In genomic region chr2:204544961-204545860, GRCh38 we compare ENCODE assay signal across 8 cellular contexts. TPM values are rescaled to one million over a fixed set of nuclear protein-coding genes. Genes with fewer than 3 reads are reported as not detected.
A peak's percentile ranks its signal among the peaks of the same experiment; 100 is the strongest.
DNase-seq lines count a peak whose midpoint lies in the region; ATAC-seq and TF ChIP-seq lines count a peak whose summit lies in the region.

PARD3B (plus strand) TSS chr2:204545475; CDS start chr2:204546000, 525 bp downstream.

- peak; percentile 78 for ATAC-seq in GM19463 (IDR thresholded peaks at IDR 0.05; ENCODE audit: unreplicated experiment)

- H3K36me3 ChIP-seq in SJCRH30 = no peaks in the 10 kb centered on the region
- no peaks in the 10 kb centered on the region for H3K36me3 ChIP-seq in rectal smooth muscle tissue (ENCODE audit: control insufficient read depth, insufficient read depth, low read length)

- no peak within 1 kb of the TSS for H3K27ac ChIP-seq in HL-60 (replicated peaks)
- peak within 1 kb of the TSS; percentile 30; the same call in 1 of the 2 replicates for H3K27ac ChIP-seq in SJCRH30
- peak within 1 kb of the TSS; percentile 86 for H3K27ac ChIP-seq in rectal smooth muscle tissue (ENCODE audit: low read depth, low read length)

- no peaks in the 10 kb centered on the region for H3K27me3 Mint-ChIP-seq in MCF 10A (ENCODE audit: insufficient read depth, unreplicated experiment)

- intact Hi-C loops in MCF 10A (cut with micrococcal nuclease) = loop anchor here (2.0 to 10.0 kb wide), 4 partner anchors 93 to 1140 kb away; partner anchors contain the start of gene NRP2

- TF ChIP-seq CTCF in HL-60 (IDR thresholded peaks at IDR 0.05; ENCODE audit: insufficient read depth, low read length) (no peak), MCF 10A (IDR thresholded peaks at IDR 0.05; ENCODE audit: unreplicated experiment) (no peak)

- CTCF ChIA-PET in MCF 10A (lab: Yijun Ruan, JAX) = interaction anchor here (0.6 to 1.7 kb wide), 12 partner anchors 12 to 1418 kb away, joined by 3 to 8 read pairs (median 3); no protein-coding TSS in a partner anchor

- peak within 1 kb of the TSS; percentile 38 for H3K4me3 ChIP-seq in HL-60 (replicated peaks; ENCODE audit: insufficient read depth, low read length)
- peak within 1 kb of the TSS; percentile 85 for H3K4me3 ChIP-seq in SJCRH30
- H3K4me3 ChIP-seq in rectal smooth muscle tissue (ENCODE audit: low read length) = peak within 1 kb of the TSS; percentile 90

- H3K27ac Mint-ChIP-seq in MCF 10A (ENCODE audit: low read depth, unreplicated experiment) = peak within 1 kb of the TSS; percentile 88

- peak within 1 kb of the TSS; percentile 46 for H3K9ac ChIP-seq in rectal smooth muscle tissue (ENCODE audit: low read length)

- H3K9me3 Mint-ChIP-seq in MCF 10A (ENCODE audit: unreplicated experiment) = no peaks in the 10 kb centered on the region

- H3K4me3 Mint-ChIP-seq in MCF 10A (ENCODE audit: unreplicated experiment) = peak within 1 kb of the TSS; percentile 88

- DNase-seq in C1 segment of cervical spinal cord (lab: John Stamatoyannopoulos, UW) (peak in 9 of 14 donors; percentile 10 to 65 (median 44)), HL-60 (ENCODE audit: low read depth in 1 of 2, low spot score in 1 of 2) (no peak), SJCRH30 (peak; percentile 61 to 72), MCF 10A (ENCODE audit: unreplicated experiment) (peak; percentile 66), iPS DF 19.7 (ENCODE audit: low read depth, low spot score) (peak; percentile 20), superior temporal gyrus (ENCODE audit: extremely low spot score) (no peak)

- BruUV-seq in MCF 10A (replicated peaks; lab: Mats Ljungman, UMichigan) = no TSS peak

- H3K9me3 ChIP-seq in SJCRH30 (replicated peaks) = no peaks in the 10 kb centered on the region

- H3K27me3 ChIP-seq in HL-60 (ENCODE audit: insufficient read depth, poor library complexity, severe bottlenecking) (peaks cover 23% of the 10 kb centered on the region), SJCRH30 (no peaks in the 10 kb centered on the region), rectal smooth muscle tissue (ENCODE audit: control insufficient read depth, insufficient read depth, low read length) (no peaks in the 10 kb centered on the region)

- H3K36me3 Mint-ChIP-seq in MCF 10A (ENCODE audit: insufficient read depth, unreplicated experiment) = no peaks in the 10 kb centered on the region

- peaks cover 8% of the 10 kb centered on the region for H3K4me1 Mint-ChIP-seq in MCF 10A (ENCODE audit: insufficient read depth, unreplicated experiment)

- H3K4me1 ChIP-seq in SJCRH30 (no peaks in the 10 kb centered on the region; the same call in 1 of the 2 replicates), rectal smooth muscle tissue (ENCODE audit: control insufficient read depth, insufficient read depth, low read length) (peaks cover 15% of the 10 kb centered on the region)

- POLR2A ChIA-PET in MCF 10A (lab: Yijun Ruan, JAX) = interaction anchor here (0.6 to 2.9 kb wide), 13 partner anchors 12 to 368 kb away, joined by 3 to 20 read pairs (median 4); no protein-coding TSS in a partner anchor

RNA-seq across cellular contexts. Expression of gene PARD3B, which starts in this region (rescaled TPM):
- 3.8 and 5.1 TPM in 2 replicates for total RNA-seq in SJCRH30 (2014; rRNA removed; shearing (Covaris generic))
- 8.4 and 11.6 TPM in 2 replicates for total RNA-seq in MCF 10A (2022)

Comparison
In these comparisons a context has a peak if more than half of its experiments do, and no peak if none do; other contexts are left out.
1. DNase-seq: peak in C1 segment of cervical spinal cord (9 of 14), SJCRH30 (2 of 2), MCF 10A (single experiment) and iPS DF 19.7 (single experiment); none in HL-60 (0 of 2) and superior temporal gyrus (single experiment).
2. H3K4me3 ChIP-seq: peak in every context shown above with its lines; median percentile 90 in rectal smooth muscle tissue; 85 in SJCRH30; 38 in HL-60.